37 cellular contexts compared by ENCODE assay signal in the genomic region with DNA sequence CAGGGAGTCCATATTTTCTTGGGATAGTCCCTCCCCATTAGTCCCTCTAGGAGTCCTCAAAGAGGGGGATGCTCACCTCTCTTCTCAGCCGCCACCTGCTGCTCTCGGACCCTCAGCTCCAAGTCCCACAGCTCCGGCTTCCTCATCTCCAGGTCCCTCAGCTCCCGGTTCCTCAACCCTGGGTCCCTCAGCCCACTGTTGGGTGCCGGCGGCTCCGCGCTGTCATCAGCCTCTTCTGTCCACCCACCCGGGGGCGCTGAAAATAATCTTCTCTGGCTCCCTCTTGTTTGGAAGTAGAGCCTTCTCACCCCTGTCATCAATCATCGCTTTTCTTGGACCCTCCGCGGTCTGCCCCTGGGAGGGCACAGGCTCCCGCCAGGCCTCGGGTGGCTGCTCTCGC. TPM values are rescaled to one million over a fixed set of nuclear protein-coding genes. Genes with fewer than 3 reads are reported as not detected.
"Had no signal": no experiment of that assay in that cellular context is flagged by ENCODE, and none has a peak within 500 bp of the region (broad histone marks: within the 10 kb centered on the region; RNA-seq: fewer than 3 reads in every experiment).

No MANE protein-coding gene starts in this region.

- H3K4me1 Mint-ChIP-seq: activated B cell treated with CpG ODN at 0.5 μM for 24 hours; activated CD4-positive, alpha-beta T cell treated with anti-CD3 and anti-CD28 coated beads, Interleukin-2, amount 10 ng/mL, durations not matched to agents 24 days and 14 days; activated naive CD4-positive, alpha-beta T cell treated with anti-CD3 and anti-CD28 coated beads, Interleukin-2, amount 10 ng/mL, durations not matched to agents 7 days and 5 days; activated naive CD4-positive, alpha-beta T cell treated with anti-CD3 and anti-CD28 coated beads, Interleukin-2, amount 50 U/mL, for 24 hours; activated naive CD8-positive, alpha-beta T cell treated with anti-CD3 and anti-CD28 coated beads, Interleukin-2, amount 10 ng/mL, durations not matched to agents 7 days and 5 days; activated naive CD8-positive, alpha-beta T cell treated with anti-CD3 and anti-CD28 coated beads, Interleukin-2, amount 50 U/mL, for 24 hours; activated T-helper 17 cell treated with anti-CD3 and anti-CD28 coated beads, Interleukin-2, amount 50 U/mL, for 72 hours; brain; central memory CD8-positive, alpha-beta T cell had no signal

- H3K9me3 Mint-ChIP-seq: activated B cell treated with CpG ODN at 0.5 μM for 24 hours; activated CD4-positive, alpha-beta memory T cell treated with anti-CD3 and anti-CD28 coated beads for 36 hours; activated CD4-positive, alpha-beta T cell treated with anti-CD3 and anti-CD28 coated beads, Interleukin-2, amount 10 ng/mL, durations not matched to agents 24 days and 14 days; activated CD8-positive, alpha-beta T cell treated with anti-CD3 and anti-CD28 coated beads for 36 hours; activated naive CD4-positive, alpha-beta T cell treated with anti-CD3 and anti-CD28 coated beads, Interleukin-2, amount 10 ng/mL, durations not matched to agents 7 days and 5 days; activated naive CD4-positive, alpha-beta T cell treated with anti-CD3 and anti-CD28 coated beads, Interleukin-2, amount 50 U/mL, for 24 hours; activated naive CD8-positive, alpha-beta T cell treated with anti-CD3 and anti-CD28 coated beads, Interleukin-2, amount 10 ng/mL, durations not matched to agents 7 days and 5 days; activated naive CD8-positive, alpha-beta T cell treated with anti-CD3 and anti-CD28 coated beads, Interleukin-2, amount 50 U/mL, for 24 hours; activated T-cell treated with anti-CD3 and anti-CD28 coated beads, Interleukin-2, amount 50 U/mL, for 4 hours; activated T-cell treated with anti-CD3 and anti-CD28 coated beads, Interleukin-2, amount 50 U/mL, for 72 hours; activated T-helper 1 cell treated with anti-CD3 and anti-CD28 coated beads, Interleukin-12 subunit alpha, Interleukin-12 subunit beta, Interleukin-2, Interleukin-4 antibody, amounts not matched to agents 30 ng/mL and 10 ng/mL and 1 ng/mL, durations not matched to agents 14 hours and 24 hours and 36 hours; activated T-helper 17 cell treated with anti-CD3 and anti-CD28 coated beads, Interleukin-2, amount 50 U/mL, for 72 hours; brain; central memory CD8-positive, alpha-beta T cell; T-helper 1 cell treated with Interleukin-12 subunit alpha and Interleukin-12 subunit beta and Interleukin-4 antibody, amounts not matched to agents 30 μg/mL and 1 μg/mL, for 36 hours; T-helper 2 cell treated with Interferon-gamma antibody and Interleukin-4, amounts not matched to agents 5 μg/mL and 100 μg/mL, for 36 hours had no signal

- H3K36me3 ChIP-seq: ascending aorta, cardiac muscle cell had no signal

- H3K4me3 ChIP-seq: ascending aorta, cardiac muscle cell had no signal

- H3K27ac ChIP-seq: ascending aorta, cardiac muscle cell, VCaP had no signal

- H3K27me3 ChIP-seq: ascending aorta, cardiac muscle cell had no signal

- H3K9me3 ChIP-seq: ascending aorta had no signal

- DNase-seq: activated B cell treated with CpG ODN at 0.5 μM for 24 hours; activated CD4-positive, alpha-beta memory T cell treated with anti-CD3 and anti-CD28 coated beads for 36 hours; activated CD4-positive, alpha-beta T cell treated with anti-CD3 and anti-CD28 coated beads for 4 hours; activated CD4-positive, alpha-beta T cell treated with anti-CD3 and anti-CD28 coated beads, Interleukin-2, amount 10 ng/mL, durations not matched to agents 24 days and 14 days; activated CD4-positive, alpha-beta T cell treated with anti-CD3 and anti-CD28 coated beads, Interleukin-2, amount 50 U/mL, for 1 hour; activated CD4-positive, alpha-beta T cell treated with anti-CD3 and anti-CD28 coated beads, Interleukin-2, amount 50 U/mL, for 4 hours; activated CD4-positive, CD25-positive, alpha-beta regulatory T cell treated with anti-CD3 and anti-CD28 coated beads, Interleukin-2, amount 50 U/mL, for 72 hours; activated CD8-positive, alpha-beta memory T cell treated with anti-CD3 and anti-CD28 coated beads, Interleukin-2, amount 50 U/mL, for 4 hours; activated CD8-positive, alpha-beta T cell treated with anti-CD3 and anti-CD28 coated beads for 36 hours; activated effector memory CD4-positive, alpha-beta T cell treated with anti-CD3 and anti-CD28 coated beads, Interleukin-2, amount 50 U/mL, for 16 hours; activated naive CD4-positive, alpha-beta T cell treated with anti-CD3 and anti-CD28 coated beads, Interleukin-2, amount 10 ng/mL, durations not matched to agents 7 days and 5 days; activated naive CD4-positive, alpha-beta T cell treated with Interleukin-2 at 50 U/mL for 16 hours; activated naive CD8-positive, alpha-beta T cell treated with anti-CD3 and anti-CD28 coated beads, Interleukin-2, amount 10 ng/mL, durations not matched to agents 7 days and 5 days; activated naive CD8-positive, alpha-beta T cell treated with anti-CD3 and anti-CD28 coated beads, Interleukin-2, amount 50 U/mL, for 24 hours; activated T-cell treated with anti-CD3 and anti-CD28 coated beads for 4 hours; activated T-cell treated with anti-CD3 and anti-CD28 coated beads, Interleukin-2, amount 50 U/mL, for 1 hour; activated T-cell treated with anti-CD3 and anti-CD28 coated beads, Interleukin-2, amount 50 U/mL, for 4 hours; activated T-cell treated with anti-CD3 and anti-CD28 coated beads, Interleukin-2, amount 50 U/mL, for 72 hours; amygdala; anterior cingulate cortex; caudate nucleus; cerebellar nuclear complex; T-helper 1 cell; T-helper 2 cell; T-helper 9 cell had no signal

- H3K27ac Mint-ChIP-seq: activated B cell treated with CpG ODN at 0.5 μM for 24 hours; activated CD4-positive, alpha-beta memory T cell treated with anti-CD3 and anti-CD28 coated beads for 36 hours; activated CD4-positive, alpha-beta T cell treated with anti-CD3 and anti-CD28 coated beads, Interleukin-2, amount 10 ng/mL, durations not matched to agents 24 days and 14 days; activated CD8-positive, alpha-beta T cell treated with anti-CD3 and anti-CD28 coated beads for 36 hours; activated naive CD4-positive, alpha-beta T cell treated with anti-CD3 and anti-CD28 coated beads, Interleukin-2, amount 10 ng/mL, durations not matched to agents 7 days and 5 days; activated naive CD4-positive, alpha-beta T cell treated with anti-CD3 and anti-CD28 coated beads, Interleukin-2, amount 50 U/mL, for 24 hours; activated naive CD8-positive, alpha-beta T cell; activated naive CD8-positive, alpha-beta T cell treated with anti-CD3 and anti-CD28 coated beads, Interleukin-2, amount 10 ng/mL, durations not matched to agents 7 days and 5 days; activated naive CD8-positive, alpha-beta T cell treated with anti-CD3 and anti-CD28 coated beads, Interleukin-2, amount 50 U/mL, for 24 hours; activated T-cell treated with anti-CD3 and anti-CD28 coated beads, Interleukin-2, amount 50 U/mL, for 72 hours; activated T-helper 1 cell treated with anti-CD3 and anti-CD28 coated beads, Interleukin-12 subunit alpha, Interleukin-12 subunit beta, Interleukin-2, Interleukin-4 antibody, amounts not matched to agents 30 ng/mL and 10 ng/mL and 1 ng/mL, durations not matched to agents 14 hours and 24 hours and 36 hours; activated T-helper 17 cell treated with anti-CD3 and anti-CD28 coated beads, Interleukin-2, amount 50 U/mL, for 72 hours; brain; T-helper 1 cell treated with Interleukin-12 subunit alpha and Interleukin-12 subunit beta and Interleukin-4 antibody, amounts not matched to agents 30 μg/mL and 1 μg/mL, for 36 hours; T-helper 2 cell treated with Interferon-gamma antibody and Interleukin-4, amounts not matched to agents 5 μg/mL and 100 μg/mL, for 36 hours had no signal

- H3K4me3 Mint-ChIP-seq: activated B cell treated with CpG ODN at 0.5 μM for 24 hours; activated CD4-positive, alpha-beta memory T cell treated with anti-CD3 and anti-CD28 coated beads for 36 hours; activated CD4-positive, alpha-beta T cell treated with anti-CD3 and anti-CD28 coated beads, Interleukin-2, amount 10 ng/mL, durations not matched to agents 24 days and 14 days; activated CD8-positive, alpha-beta T cell treated with anti-CD3 and anti-CD28 coated beads for 36 hours; activated naive CD4-positive, alpha-beta T cell treated with anti-CD3 and anti-CD28 coated beads, Interleukin-2, amount 10 ng/mL, durations not matched to agents 7 days and 5 days; activated naive CD4-positive, alpha-beta T cell treated with anti-CD3 and anti-CD28 coated beads, Interleukin-2, amount 50 U/mL, for 24 hours; activated naive CD8-positive, alpha-beta T cell; activated naive CD8-positive, alpha-beta T cell treated with anti-CD3 and anti-CD28 coated beads, Interleukin-2, amount 10 ng/mL, durations not matched to agents 7 days and 5 days; activated naive CD8-positive, alpha-beta T cell treated with anti-CD3 and anti-CD28 coated beads, Interleukin-2, amount 50 U/mL, for 24 hours; activated T-cell treated with anti-CD3 and anti-CD28 coated beads, Interleukin-2, amount 50 U/mL, for 4 hours; activated T-cell treated with anti-CD3 and anti-CD28 coated beads, Interleukin-2, amount 50 U/mL, for 72 hours; activated T-helper 1 cell treated with anti-CD3 and anti-CD28 coated beads, Interleukin-12 subunit alpha, Interleukin-12 subunit beta, Interleukin-2, Interleukin-4 antibody, amounts not matched to agents 30 ng/mL and 10 ng/mL and 1 ng/mL, durations not matched to agents 14 hours and 24 hours and 36 hours; activated T-helper 17 cell treated with anti-CD3 and anti-CD28 coated beads, Interleukin-2, amount 50 U/mL, for 72 hours; brain; central memory CD8-positive, alpha-beta T cell; T-helper 1 cell treated with Interleukin-12 subunit alpha and Interleukin-12 subunit beta and Interleukin-4 antibody, amounts not matched to agents 30 μg/mL and 1 μg/mL, for 36 hours; T-helper 2 cell treated with Interferon-gamma antibody and Interleukin-4, amounts not matched to agents 5 μg/mL and 100 μg/mL, for 36 hours had no signal

- H3K4me1 ChIP-seq: ascending aorta had no signal

- ATAC-seq: activated CD8-positive, alpha-beta T cell treated with anti-CD3 and anti-CD28 coated beads for 36 hours; activated naive CD8-positive, alpha-beta T cell treated with anti-CD3 and anti-CD28 coated beads, Interleukin-2, amount 50 U/mL, for 24 hours; activated T-cell treated with anti-CD3 and anti-CD28 coated beads, Interleukin-2, amount 50 U/mL, for 4 hours; activated T-cell treated with anti-CD3 and anti-CD28 coated beads, Interleukin-2, amount 50 U/mL, for 72 hours; activated T-helper 17 cell treated with anti-CD3 and anti-CD28 coated beads, Interleukin-2, amount 50 U/mL, for 72 hours had no signal

- H3K36me3 Mint-ChIP-seq: activated CD4-positive, alpha-beta memory T cell treated with anti-CD3 and anti-CD28 coated beads for 36 hours; activated naive CD4-positive, alpha-beta T cell treated with anti-CD3 and anti-CD28 coated beads, Interleukin-2, amount 10 ng/mL, durations not matched to agents 7 days and 5 days; activated naive CD4-positive, alpha-beta T cell treated with anti-CD3 and anti-CD28 coated beads, Interleukin-2, amount 50 U/mL, for 24 hours; activated naive CD8-positive, alpha-beta T cell; activated naive CD8-positive, alpha-beta T cell treated with anti-CD3 and anti-CD28 coated beads, Interleukin-2, amount 10 ng/mL, durations not matched to agents 7 days and 5 days; brain had no signal

RNA-seq across cellular contexts. Expression of a gene that starts 13.3 kb away (rescaled TPM):
- total RNA-seq: activated B cell treated with CpG ODN at 0.5 μM for 24 hours, ascending aorta, bronchial epithelial cell had no signal
